In the genomic region with DNA sequence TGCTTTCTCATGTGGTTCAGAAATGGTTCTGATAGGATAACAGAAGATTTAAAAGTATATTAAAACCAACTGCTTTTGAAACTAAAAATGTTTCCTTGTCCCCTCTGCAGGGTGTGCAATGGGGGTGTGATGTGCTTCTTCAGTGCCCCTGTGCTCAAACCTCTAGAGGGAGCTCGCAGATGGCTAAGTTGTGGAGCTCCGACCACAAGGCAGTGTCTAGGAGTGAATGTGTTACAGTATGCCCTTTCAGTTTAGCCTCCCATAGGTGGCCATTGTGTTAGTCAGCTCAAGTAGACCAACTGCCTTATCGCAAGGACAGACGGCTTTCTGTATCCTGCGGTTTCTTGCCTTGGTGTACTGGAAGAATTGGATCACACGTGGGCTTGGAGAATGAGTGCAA, we compare ENCODE assay signal across 1 cellular context.
TF ChIP-seq lines count a peak whose summit lies in the region.

No MANE protein-coding gene starts in this region.

TF ChIP-seq in HepG2, 621 proteins besides CTCF, POLR2A, EP300 and RAD21 (continued from another document):
- TF ChIP-seq UBTF (CRISPR knock-in tag; IDR thresholded peaks at IDR 0.05) = no peak
